13 cellular contexts compared by ENCODE assay signal in genomic region chr4:142396279-142396678, GRCh38.
DNase-seq lines count a peak whose midpoint lies in the region; ATAC-seq lines count a peak whose summit lies in the region.
"Had no signal": no experiment of that assay in that cellular context is flagged by ENCODE, and none has a peak within 500 bp of the region (broad histone marks: within the 10 kb centered on the region; RNA-seq: fewer than 3 reads in every experiment).

No MANE protein-coding gene starts in this region.

- peak overlapping the region; percentile 73 to 88 (median 83) for H3K4me3 Mint-ChIP-seq in CD4-positive, alpha-beta memory T cell
- peak overlapping the region; percentile 89 for H3K4me3 Mint-ChIP-seq in activated T-helper 17 cell treated with anti-CD3 and anti-CD28 coated beads, Interleukin-2, amount 50 U/mL, for 72 hours
- H3K4me3 Mint-ChIP-seq: IgD-negative memory B cell had no signal

- peak overlapping the region; percentile 62 to 98 (median 86) for H3K27ac Mint-ChIP-seq in CD4-positive, alpha-beta memory T cell
- H3K27ac Mint-ChIP-seq in activated T-helper 17 cell treated with anti-CD3 and anti-CD28 coated beads, Interleukin-2, amount 50 U/mL, for 72 hours, result peak overlapping the region; percentile 99
- H3K27ac Mint-ChIP-seq: IgD-negative memory B cell had no signal

- no peaks in the 10 kb centered on the region for H3K27me3 ChIP-seq in CD4-positive, alpha-beta memory T cell (ENCODE audit: insufficient read depth, low read length)
- H3K27me3 ChIP-seq in GM23248 (replicated peaks; ENCODE audit: insufficient read depth), result no peaks in the 10 kb centered on the region
- H3K27me3 ChIP-seq: right lobe of liver had no signal

- no peaks in the 10 kb centered on the region for H3K9me2 ChIP-seq in GM23248 (ENCODE audit: insufficient read depth)

- intact Hi-C loops in CD4-positive, alpha-beta memory T cell (cut with micrococcal nuclease), result no loop called here

- no peaks in the 10 kb centered on the region for H4K20me1 ChIP-seq in GM23248 (ENCODE audit: insufficient read depth)

- H3K79me2 ChIP-seq in GM23248 (ENCODE audit: insufficient read depth), result peaks cover 95% of the 10 kb centered on the region

- no peaks in the 10 kb centered on the region for H3K9me3 Mint-ChIP-seq in CD4-positive, alpha-beta memory T cell
- no peaks in the 10 kb centered on the region for H3K9me3 Mint-ChIP-seq in activated T-helper 17 cell treated with anti-CD3 and anti-CD28 coated beads, Interleukin-2, amount 50 U/mL, for 72 hours

- no peak overlapping the region for H3K9ac ChIP-seq in GM23248

- H3K4me2 ChIP-seq in GM23248 (ENCODE audit: unreplicated experiment), result peak overlapping the region; percentile 53

- peak; percentile 45 for ATAC-seq in activated T-helper 17 cell treated with anti-CD3 and anti-CD28 coated beads, Interleukin-2, amount 50 U/mL, for 72 hours (replicated peaks)
- ATAC-seq in HG02884 (IDR thresholded peaks at IDR 0.05; ENCODE audit: unreplicated experiment) (no peak), HG03378 (IDR thresholded peaks at IDR 0.05; ENCODE audit: unreplicated experiment) (no peak)
- ATAC-seq: right lobe of liver had no signal

- no peaks in the 10 kb centered on the region for H3K9me3 ChIP-seq in CD4-positive, alpha-beta memory T cell (ENCODE audit: control insufficient read depth in 1 of 2, low read length in 2 of 2)
- H3K9me3 ChIP-seq in GM23248 (ENCODE audit: low read depth), result no peaks in the 10 kb centered on the region
- H3K9me3 ChIP-seq: right lobe of liver had no signal

- CTCF ChIA-PET in CD4-positive, alpha-beta memory T cell (lab: Charles Lee; ENCODE audit: partially characterized antibody), result interaction anchor here (1.1 to 1.8 kb wide), 2 partner anchors 40 to 41 kb away, joined by 3 to 5 read pairs; no protein-coding TSS in a partner anchor

- in situ Hi-C loops in GM23248 (cut with MboI), result no loop called here

- H3K4me3 ChIP-seq in CD4-positive, alpha-beta memory T cell (ENCODE audit: low read length in 2 of 2), result peak overlapping the region in 1 of 2 donors; percentile 12
- 0 out of 2 replicates have a peak overlapping the region, but pooled peaks have one; percentile 2 for H3K4me3 ChIP-seq in GM23248
- H3K4me3 ChIP-seq: right lobe of liver had no signal

- no peaks in the 10 kb centered on the region for H3K27me3 Mint-ChIP-seq in CD4-positive, alpha-beta memory T cell
- no peaks in the 10 kb centered on the region for H3K27me3 Mint-ChIP-seq in activated T-helper 17 cell treated with anti-CD3 and anti-CD28 coated beads, Interleukin-2, amount 50 U/mL, for 72 hours
- H3K27me3 Mint-ChIP-seq: IgD-negative memory B cell had no signal

- no peak overlapping the region for H2AFZ ChIP-seq in GM23248

- H3K36me3 ChIP-seq in CD4-positive, alpha-beta memory T cell (ENCODE audit: insufficient read depth, low read length), result no peaks in the 10 kb centered on the region
- H3K36me3 ChIP-seq in GM23248 (ENCODE audit: low read depth), result peaks cover 10% of the 10 kb centered on the region; the same call in 1 of the 2 replicates
- H3K36me3 ChIP-seq: right lobe of liver had no signal

- WGBS in GM23248 (ENCODE audit: low coverage in 1 of 2, low lambda C conversion rate in 2 of 2, missing lambda C conversion rate in 2 of 2), 2 experiments, result 0% methylated on average over 1 of the region's 1 CpG

- DNase-seq in CD4-positive, alpha-beta memory T cell, result no peak
- peak; percentile 76 for DNase-seq in GM23248
- peak; percentile 39 for DNase-seq in glomerular visceral epithelial cell (ENCODE audit: extremely low spot score)
- no peak for DNase-seq in AG20443 (ENCODE audit: low spot score)
- no peak for DNase-seq in iPS-NIHi11 (ENCODE audit: low spot score)
- DNase-seq: activated CD4-positive, alpha-beta T cell treated with anti-CD3 and anti-CD28 coated beads, Interleukin-2, amount 50 U/mL, for 48 hours; NCI-H2029; NK-92 treated with Interleukin-12 subunit alpha and Interleukin-12 subunit beta, amount 100 ng/mL, for 24 hours; right lobe of liver had no signal

- H3F3A ChIP-seq in GM23248 (ENCODE audit: insufficient read depth), result peaks cover 19% of the 10 kb centered on the region; the same call in 1 of the 2 replicates

- H3K4me1 ChIP-seq in CD4-positive, alpha-beta memory T cell (ENCODE audit: insufficient read depth, low read length), result peaks cover 77% of the 10 kb centered on the region
- H3K4me1 ChIP-seq in GM23248 (ENCODE audit: insufficient read depth), result peaks cover 26% of the 10 kb centered on the region
- H3K4me1 ChIP-seq: right lobe of liver had no signal

- POLR2A ChIA-PET in CD4-positive, alpha-beta memory T cell (lab: Charles Lee; ENCODE audit: partially characterized antibody), result interaction anchor here (2.2 to 5.7 kb wide), 3 partner anchors 9 to 20 kb away, joined by 14 to 59 read pairs (median 37); no protein-coding TSS in a partner anchor

- peak overlapping the region; percentile 47 for H3K27ac ChIP-seq in CD4-positive, alpha-beta memory T cell (ENCODE audit: low read depth, low read length)
- H3K27ac ChIP-seq in GM23248, result peak overlapping the region; percentile 34
- H3K27ac ChIP-seq: right lobe of liver had no signal

- peaks cover 65 to 67% of the 10 kb centered on the region in 2 donors for H3K36me3 Mint-ChIP-seq in CD4-positive, alpha-beta memory T cell
- H3K36me3 Mint-ChIP-seq in activated T-helper 17 cell treated with anti-CD3 and anti-CD28 coated beads, Interleukin-2, amount 50 U/mL, for 72 hours (ENCODE audit: low read depth), result peaks cover 93% of the 10 kb centered on the region
- H3K36me3 Mint-ChIP-seq: IgD-negative memory B cell had no signal

- H3K4me1 Mint-ChIP-seq in CD4-positive, alpha-beta memory T cell, result peaks cover 59 to 88% (median 72%) of the 10 kb centered on the region in 4 donors
- H3K4me1 Mint-ChIP-seq in activated T-helper 17 cell treated with anti-CD3 and anti-CD28 coated beads, Interleukin-2, amount 50 U/mL, for 72 hours, result peaks cover 39% of the 10 kb centered on the region
- H3K4me1 Mint-ChIP-seq: IgD-negative memory B cell had no signal

Comparison
In these comparisons a context has a peak if more than half of its experiments do, and no peak if none do; other contexts are left out.
1. DNase-seq: peak in GM23248 (single experiment) and glomerular visceral epithelial cell (single experiment); none in CD4-positive, alpha-beta memory T cell (0 of 5), AG20443 (single experiment) and iPS-NIHi11 (single experiment).